In the genomic region with DNA sequence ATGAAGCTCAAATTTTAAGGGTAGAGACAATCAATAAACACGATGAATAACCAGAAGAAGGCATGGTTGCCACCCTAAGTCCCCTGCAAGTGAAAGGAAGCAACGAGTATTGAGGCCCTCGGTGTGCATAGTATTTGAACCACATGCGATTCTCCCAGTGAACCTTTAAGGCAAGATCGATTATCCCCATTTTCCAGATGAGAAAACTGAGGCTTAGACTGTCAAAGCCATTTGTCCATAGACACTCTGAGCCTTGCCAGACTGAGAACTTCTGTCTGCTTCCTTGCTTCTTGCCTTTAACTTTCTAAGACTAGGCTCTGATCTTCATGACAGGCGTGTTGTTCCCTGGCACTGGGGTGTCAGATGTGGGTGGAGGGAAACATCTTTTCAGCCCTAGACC, we compare ENCODE assay signal across 27 cellular contexts. TPM values are rescaled to one million over a fixed set of nuclear protein-coding genes. Genes with fewer than 3 reads are reported as not detected.
"Had no signal": no experiment of that assay in that cellular context is flagged by ENCODE, and none has a peak within 500 bp of the region (broad histone marks: within the 10 kb centered on the region; RNA-seq: fewer than 3 reads in every experiment).

No MANE protein-coding gene starts in this region.

- H3K9me3 ChIP-seq: body of pancreas, esophagus muscularis mucosa, lower lobe of right lung, sigmoid colon, tibial nerve had no signal

- H3K4me3 Mint-ChIP-seq: activated T-cell treated with anti-CD3 and anti-CD28 coated beads, Interleukin-2, amount 50 U/mL, for 72 hours; natural killer cell; stimulated activated memory B cell treated with anti-CD40 and anti-IgM and Interleukin-4, amounts not matched to agents 10 μg/mL and 1 μg/mL and 100 μg/mL, for 72 hours; stimulated activated naive CD8-positive, alpha-beta T cell treated with anti-CD3 and anti-CD28 coated beads, Interleukin-15, amount 100 ng/mL, for 72 hours; T-helper 1 cell treated with Interleukin-12 subunit alpha and Interleukin-12 subunit beta and Interleukin-4 antibody, amounts not matched to agents 30 μg/mL and 1 μg/mL, for 36 hours had no signal

- H3K27ac ChIP-seq: body of pancreas, cardiac muscle cell, esophagus muscularis mucosa, lower lobe of right lung, sigmoid colon, tibial nerve, VCaP had no signal

- DNase-seq: activated CD4-positive, alpha-beta T cell treated with anti-CD3 and anti-CD28 coated beads for 4 hours; activated CD4-positive, alpha-beta T cell treated with anti-CD3 and anti-CD28 coated beads, Interleukin-2, amount 50 U/mL, for 4 hours; activated naive CD4-positive, alpha-beta T cell; activated T-cell treated with anti-CD3 and anti-CD28 coated beads for 4 hours; activated T-cell treated with anti-CD3 and anti-CD28 coated beads, Interleukin-2, amount 50 U/mL, for 72 hours; body of pancreas; cerebellar nuclear complex; foreskin melanocyte; kidney glomerular epithelial cell; mesenchymal stem cell; natural killer cell; sigmoid colon; small intestine; stimulated activated CD4-positive, alpha-beta T cell treated with anti-CD3 and anti-CD28 coated beads, Interleukin-1b, Interleukin-23, amount 100 ng/mL, for 48 hours; stimulated activated CD4-positive, alpha-beta T cell treated with anti-CD3 and anti-CD28 coated beads, Interleukin-4, amount 100 ng/mL, for 4 hours; stimulated activated CD8-positive, alpha-beta memory T cell treated with anti-CD3 and anti-CD28 coated beads, Interleukin-4, amount 100 ng/mL, for 48 hours; stimulated activated naive CD8-positive, alpha-beta T cell treated with anti-CD3 and anti-CD28 coated beads, Interleukin-15, amount 100 ng/mL, for 72 hours; T-helper 9 cell had no signal

- H3K27ac Mint-ChIP-seq: activated naive CD4-positive, alpha-beta T cell treated with anti-CD3 and anti-CD28 coated beads, Interleukin-2, amount 50 U/mL, for 72 hours; activated T-cell treated with anti-CD3 and anti-CD28 coated beads, Interleukin-2, amount 50 U/mL, for 72 hours; natural killer cell; stimulated activated memory B cell treated with anti-CD40 and anti-IgM and Interleukin-4, amounts not matched to agents 10 μg/mL and 1 μg/mL and 100 μg/mL, for 72 hours; T-helper 1 cell treated with Interleukin-12 subunit alpha and Interleukin-12 subunit beta and Interleukin-4 antibody, amounts not matched to agents 30 μg/mL and 1 μg/mL, for 36 hours had no signal

- H3K9me3 Mint-ChIP-seq: activated naive CD4-positive, alpha-beta T cell treated with anti-CD3 and anti-CD28 coated beads, Interleukin-2, amount 50 U/mL, for 72 hours; activated T-cell treated with anti-CD3 and anti-CD28 coated beads, Interleukin-2, amount 50 U/mL, for 72 hours; natural killer cell; stimulated activated memory B cell treated with anti-CD40 and anti-IgM and Interleukin-4, amounts not matched to agents 10 μg/mL and 1 μg/mL and 100 μg/mL, for 72 hours; stimulated activated naive CD8-positive, alpha-beta T cell treated with anti-CD3 and anti-CD28 coated beads, Interleukin-15, amount 100 ng/mL, for 72 hours; T-helper 1 cell treated with Interleukin-12 subunit alpha and Interleukin-12 subunit beta and Interleukin-4 antibody, amounts not matched to agents 30 μg/mL and 1 μg/mL, for 36 hours had no signal

- H3K36me3 ChIP-seq: cardiac muscle cell, lower lobe of right lung, sigmoid colon had no signal

- H3K36me3 Mint-ChIP-seq: activated naive CD4-positive, alpha-beta T cell treated with anti-CD3 and anti-CD28 coated beads, Interleukin-2, amount 50 U/mL, for 72 hours; natural killer cell; stimulated activated memory B cell treated with anti-CD40 and anti-IgM and Interleukin-4, amounts not matched to agents 10 μg/mL and 1 μg/mL and 100 μg/mL, for 72 hours had no signal

- H3K27me3 Mint-ChIP-seq: stimulated activated memory B cell treated with anti-CD40 and anti-IgM and Interleukin-4, amounts not matched to agents 10 μg/mL and 1 μg/mL and 100 μg/mL, for 72 hours; stimulated activated naive CD8-positive, alpha-beta T cell treated with anti-CD3 and anti-CD28 coated beads, Interleukin-15, amount 100 ng/mL, for 72 hours had no signal

- H3K27me3 ChIP-seq: body of pancreas, cardiac muscle cell, esophagus muscularis mucosa, sigmoid colon, tibial nerve had no signal

- ATAC-seq: activated naive CD4-positive, alpha-beta T cell treated with anti-CD3 and anti-CD28 coated beads, Interleukin-2, amount 50 U/mL, for 72 hours; activated T-cell treated with anti-CD3 and anti-CD28 coated beads, Interleukin-2, amount 50 U/mL, for 72 hours; body of pancreas; left lobe of liver; lower lobe of right lung; natural killer cell; stimulated activated memory B cell treated with anti-CD40 and anti-IgM and Interleukin-4, amounts not matched to agents 10 μg/mL and 1 μg/mL and 100 μg/mL, for 72 hours; stimulated activated naive CD8-positive, alpha-beta T cell treated with anti-CD3 and anti-CD28 coated beads, Interleukin-15, amount 100 ng/mL, for 72 hours had no signal

- H3K4me3 ChIP-seq: body of pancreas, cardiac muscle cell, esophagus muscularis mucosa, lower lobe of right lung, sigmoid colon, tibial nerve had no signal

- H3K4me1 Mint-ChIP-seq: natural killer cell; stimulated activated memory B cell treated with anti-CD40 and anti-IgM and Interleukin-4, amounts not matched to agents 10 μg/mL and 1 μg/mL and 100 μg/mL, for 72 hours; stimulated activated naive CD8-positive, alpha-beta T cell treated with anti-CD3 and anti-CD28 coated beads, Interleukin-15, amount 100 ng/mL, for 72 hours had no signal

RNA-seq across cellular contexts. Expression of a gene that starts 58.2 kb away (rescaled TPM):
- total RNA-seq: natural killer cell had no signal
